ENCODE assay signal across 24 cellular contexts in genomic region chr13:31605076-31605858, GRCh38.
DNase-seq lines count a peak whose midpoint lies in the region; ATAC-seq, FAIRE-seq and TF ChIP-seq lines count a peak whose summit lies in the region.
"Had no signal": no experiment of that assay in that cellular context is flagged by ENCODE, and none has a peak within 500 bp of the region (broad histone marks: within the 10 kb centered on the region; RNA-seq: fewer than 3 reads in every experiment).

No MANE protein-coding gene starts in this region.

- TF ChIP-seq RAD21 in A549 (conservative IDR thresholded peaks at IDR 0.05 in 1 of 2, IDR thresholded peaks at IDR 0.05 in 1 of 2) (no peak), IMR-90 (IDR thresholded peaks at IDR 0.05; ENCODE audit: low read length) (no peak), neural cell (conservative IDR thresholded peaks at IDR 0.05) (peak; percentile 38)

- H3K9me2 ChIP-seq in neural cell (ENCODE audit: insufficient read depth, low read length): no peaks in the 10 kb centered on the region

- no peak overlapping the region for H4K8ac ChIP-seq in IMR-90 (ENCODE audit: low read depth in 2 of 2, low read length in 2 of 2)

- TF ChIP-seq POLR2A in A549 (IDR thresholded peaks at IDR 0.05; ENCODE audit: low read length) (no peak), IMR-90 (IDR thresholded peaks at IDR 0.05; ENCODE audit: low read depth, low read length) (no peak)

- no peak for ATAC-seq in A549
- ATAC-seq in IMR-90 (ENCODE audit: low read depth): no peak
- no peak for ATAC-seq in HG02610 (IDR thresholded peaks at IDR 0.05; ENCODE audit: unreplicated experiment)
- ATAC-seq: PC-3, SK-N-SH treated with all-trans-retinoic acid at 6 μM for 48 hours had no signal

- H4K91ac ChIP-seq in IMR-90 (ENCODE audit: insufficient read depth, low read depth, low read length): no peak overlapping the region

- no peak overlapping the region for H3K14ac ChIP-seq in IMR-90 (replicated peaks; ENCODE audit: low read depth, low read length)

- dilution Hi-C loops in IMR-90 (cut with HindIII; ENCODE audit: low sequenced_read_pairs, unreplicated experiment): no loop called here

- H3K9me1 ChIP-seq in IMR-90 (ENCODE audit: insufficient read depth, low read length): no peaks in the 10 kb centered on the region

- H2BK20ac ChIP-seq in IMR-90 (ENCODE audit: low read depth, low read length): no peak overlapping the region

- H2AK5ac ChIP-seq in IMR-90 (ENCODE audit: low read depth, low read length): no peak overlapping the region

- no peak overlapping the region for H3K56ac ChIP-seq in IMR-90 (ENCODE audit: extremely low read depth, insufficient read depth, low read length)

- peak overlapping the region; percentile 50 for H3K27ac Mint-ChIP-seq in glutamatergic neuron (ENCODE audit: unreplicated experiment)
- H3K27ac Mint-ChIP-seq: CD4-positive, alpha-beta T cell had no signal

- CTCF ChIA-PET in A549 (lab: Yijun Ruan, JAX) (no interaction called here), IMR-90 (lab: Yijun Ruan, JAX) (interaction anchor here (0.6 kb wide), 1 partner anchor 11 kb away, joined by 3 read pairs; no protein-coding TSS in a partner anchor)

- in situ Hi-C loops in IMR-90 (cut with MboI; ENCODE audit: low sequenced_read_pairs): no loop called here

- H3K9ac ChIP-seq in IMR-90 (ENCODE audit: low read depth, low read length): no peak overlapping the region
- H3K9ac ChIP-seq in neural cell (ENCODE audit: low read length): peak overlapping the region; percentile 21
- H3K9ac ChIP-seq: BLaER1 treated with 17β-estradiol and CSF1 and Interleukin-3, amounts not matched to agents 10 nM and 100 nM had no signal

- no peak for DNase-seq in A549 (ENCODE audit: low read depth in 1 of 2, low spot score in 1 of 2)
- DNase-seq in IMR-90: no peak
- DNase-seq in glutamatergic neuron: no peak
- no peak for DNase-seq in NCI-H748 treated with DMSO at 0.1 percent for 48 hours (lab: John Stamatoyannopoulos, UW)
- no peak for DNase-seq in epidermal melanocyte (ENCODE audit: insufficient read length, low spot score)
- DNase-seq: AML-193; CD4-positive, alpha-beta T cell; GOT3; HCEC 1CT; Kasumi-1; MV-4-11; NCI-H1105; NCI-H1436 treated with DMSO at 0.1 percent for 48 hours; NCI-H187 treated with DMSO at 0.1 percent for 48 hours; NCI-H2107; NCI-H524; NCI-H82; NK-92 treated with Interleukin-12 subunit alpha and Interleukin-12 subunit beta, amount 100 ng/mL, for 24 hours; PC-3 had no signal

- no TSS peak for BruUV-seq in IMR-90 (replicated peaks; lab: Mats Ljungman, UMichigan)

- no peak overlapping the region for H3K27ac ChIP-seq in A549
- H3K27ac ChIP-seq in IMR-90 (ENCODE audit: insufficient read depth, low read length): no peak overlapping the region
- peak overlapping the region; percentile 77 for H3K27ac ChIP-seq in neural cell (ENCODE audit: low read length)
- H3K27ac ChIP-seq: BLaER1 treated with 17β-estradiol and CSF1 and Interleukin-3, amounts not matched to agents 10 nM and 100 nM had no signal

- no peaks in the 10 kb centered on the region for H3K79me2 ChIP-seq in neural cell (replicated peaks; ENCODE audit: insufficient read depth, low read length)

- no peak overlapping the region for H2BK5ac ChIP-seq in IMR-90 (ENCODE audit: low read depth, low read length, poor library complexity, severe bottlenecking)

- peaks cover 8% of the 10 kb centered on the region for H3K4me1 Mint-ChIP-seq in glutamatergic neuron (ENCODE audit: low read depth, unreplicated experiment)

- no peaks in the 10 kb centered on the region for H3K9me3 ChIP-seq in A549
- H3K9me3 ChIP-seq in IMR-90 (ENCODE audit: control insufficient read depth, insufficient read depth, low read length): no peaks in the 10 kb centered on the region
- H3K9me3 ChIP-seq in neural cell (ENCODE audit: low read length): no peaks in the 10 kb centered on the region

- no peak overlapping the region for H2BK15ac ChIP-seq in IMR-90 (ENCODE audit: low read depth, low read length)

- H3K27me3 Mint-ChIP-seq in glutamatergic neuron (ENCODE audit: unreplicated experiment): peaks cover 2% of the 10 kb centered on the region
- H3K27me3 Mint-ChIP-seq: CD4-positive, alpha-beta T cell had no signal

- no peak overlapping the region for H4K5ac ChIP-seq in IMR-90 (ENCODE audit: low read depth, low read length)

- no peaks in the 10 kb centered on the region for H3K4me1 ChIP-seq in A549
- H3K4me1 ChIP-seq in IMR-90 (ENCODE audit: control insufficient read depth, insufficient read depth, low read length): no peaks in the 10 kb centered on the region

- H3K23ac ChIP-seq in IMR-90 (ENCODE audit: low read depth, low read length): no peak overlapping the region

- H3K79me1 ChIP-seq in IMR-90 (ENCODE audit: low read depth in 1 of 2, low read length in 2 of 2): no peaks in the 10 kb centered on the region

- H2AK9ac ChIP-seq in IMR-90 (replicated peaks; ENCODE audit: low read depth, low read length, poor library complexity): no peak overlapping the region

- WGBS in A549 (ENCODE audit: missing lambda C conversion rate): 62% methylated on average over 5 of the region's 5 CpGs
- WGBS in IMR-90 (ENCODE audit: extremely low coverage in 2 of 2, insufficient read length in 1 of 2), 2 experiments: no CpG with 5 or more reads among the region's 5 CpGs

- H3K4ac ChIP-seq in IMR-90 (ENCODE audit: low read depth, low read length): no peak overlapping the region

- no peak overlapping the region for H2AFZ ChIP-seq in IMR-90 (replicated peaks; ENCODE audit: low read length, poor library complexity)
- H2AFZ ChIP-seq in neural cell (ENCODE audit: low read depth, low read length): no peak overlapping the region

- no peak overlapping the region for H2BK120ac ChIP-seq in IMR-90 (ENCODE audit: low read depth, low read length)

- H3K36me3 Mint-ChIP-seq in glutamatergic neuron (ENCODE audit: unreplicated experiment): no peaks in the 10 kb centered on the region

- POLR2A ChIA-PET in A549 (lab: Yijun Ruan, JAX) (no interaction called here), IMR-90 (lab: Charles Lee; ENCODE audit: unreplicated experiment) (no interaction called here)

- no peak overlapping the region for H3K18ac ChIP-seq in IMR-90 (ENCODE audit: low read depth, low read length)

- H3K36me3 ChIP-seq in IMR-90 (ENCODE audit: control insufficient read depth, insufficient read depth, low read length): no peaks in the 10 kb centered on the region
- no peaks in the 10 kb centered on the region for H3K36me3 ChIP-seq in neural cell (ENCODE audit: insufficient read depth, low read length)
- H3K36me3 ChIP-seq: BLaER1 treated with 17β-estradiol and CSF1 and Interleukin-3, amounts not matched to agents 10 nM and 100 nM had no signal

- H3K4me3 Mint-ChIP-seq in glutamatergic neuron (ENCODE audit: unreplicated experiment): no peak overlapping the region
- H3K4me3 Mint-ChIP-seq: CD4-positive, alpha-beta T cell had no signal

- intact Hi-C loops in IMR-90 (cut with micrococcal nuclease): no loop called here

- no peaks in the 10 kb centered on the region for H4K20me1 ChIP-seq in IMR-90 (ENCODE audit: insufficient read depth, low read length)
- no peaks in the 10 kb centered on the region for H4K20me1 ChIP-seq in neural cell (ENCODE audit: insufficient read depth)
- H4K20me1 ChIP-seq: BLaER1 treated with 17β-estradiol and CSF1 and Interleukin-3, amounts not matched to agents 10 nM and 100 nM had no signal

- no peaks in the 10 kb centered on the region for H3K27me3 ChIP-seq in IMR-90 (ENCODE audit: control insufficient read depth, insufficient read depth, low read length)
- H3K27me3 ChIP-seq in neural cell (ENCODE audit: insufficient read depth, low read depth, low read length): no peaks in the 10 kb centered on the region
- H3K27me3 ChIP-seq: BLaER1 treated with 17β-estradiol and CSF1 and Interleukin-3, amounts not matched to agents 10 nM and 100 nM had no signal

- no peak for TF ChIP-seq CTCF in A549 (IDR thresholded peaks at IDR 0.05)
- no peak for TF ChIP-seq CTCF in IMR-90 (conservative IDR thresholded peaks at IDR 0.05; ENCODE audit: low read depth, low read length)
- no peak for TF ChIP-seq CTCF in glutamatergic neuron (IDR thresholded peaks at IDR 0.05; ENCODE audit: partially characterized antibody, unreplicated experiment)
- peak; percentile 16 for TF ChIP-seq CTCF in neural cell (IDR thresholded peaks at IDR 0.05; ENCODE audit: poor library complexity, severe bottlenecking)

- H3K4me3 ChIP-seq in A549: no peak overlapping the region
- no peak overlapping the region for H3K4me3 ChIP-seq in IMR-90 (ENCODE audit: insufficient read depth, low read depth, low read length)
- peak overlapping the region; percentile 27 for H3K4me3 ChIP-seq in neural cell (ENCODE audit: low read length)
- H3K4me3 ChIP-seq: BLaER1 treated with 17β-estradiol and CSF1 and Interleukin-3, amounts not matched to agents 10 nM and 100 nM had no signal

- peaks cover 4% of the 10 kb centered on the region for H3F3A ChIP-seq in neural cell (ENCODE audit: insufficient read depth, low read length, poor library complexity, severe bottlenecking)

- TF ChIP-seq EP300 in A549 (IDR thresholded peaks at IDR 0.05) (no peak), neural cell (conservative IDR thresholded peaks at IDR 0.05; ENCODE audit: poor library complexity, severe bottlenecking) (peak; percentile 98)

- no peaks in the 10 kb centered on the region for H3K9me3 Mint-ChIP-seq in glutamatergic neuron (ENCODE audit: unreplicated experiment)
- H3K9me3 Mint-ChIP-seq: CD4-positive, alpha-beta T cell had no signal

- H3K4me2 ChIP-seq in A549: no peak overlapping the region
- H3K4me2 ChIP-seq in IMR-90 (ENCODE audit: low read depth, low read length): no peak overlapping the region
- H3K4me2 ChIP-seq in neural cell (ENCODE audit: low read length): peak overlapping the region; percentile 34
- H3K4me2 ChIP-seq: BLaER1 treated with 17β-estradiol and CSF1 and Interleukin-3, amounts not matched to agents 10 nM and 100 nM had no signal

- no peak for FAIRE-seq in A549 (lab: Jason Lieb, UNC)
- FAIRE-seq: D721Med had no signal

TF ChIP-seq in A549, 52 proteins besides CTCF, POLR2A, EP300 and RAD21 (continues in another document):
- TF ChIP-seq ZC3H11A (IDR thresholded peaks at IDR 0.05): no peak
- TF ChIP-seq, protein P1, sequence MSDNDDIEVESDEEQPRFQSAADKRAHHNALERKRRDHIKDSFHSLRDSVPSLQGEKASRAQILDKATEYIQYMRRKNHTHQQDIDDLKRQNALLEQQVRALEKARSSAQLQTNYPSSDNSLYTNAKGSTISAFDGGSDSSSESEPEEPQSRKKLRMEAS (IDR thresholded peaks at IDR 0.05): no peak

TF ChIP-seq in IMR-90, 13 proteins besides CTCF, POLR2A, EP300 and RAD21:
- TF ChIP-seq MXI1 (IDR thresholded peaks at IDR 0.05; ENCODE audit: borderline replicate concordance, low read depth, low read length) (no peak), MAFK (IDR thresholded peaks at IDR 0.05; ENCODE audit: low read depth, low read length) (peak; percentile 99), CEBPB (IDR thresholded peaks at IDR 0.05; ENCODE audit: low read depth, low read length) (peak; percentile 71; the same call in 1 of the 2 replicates)

TF ChIP-seq in neural cell, 6 proteins besides CTCF, POLR2A, EP300 and RAD21 (continues in another document):
- TF ChIP-seq SMC3 (conservative IDR thresholded peaks at IDR 0.05; ENCODE audit: poor library complexity) (peak; percentile 33), POLR2AphosphoS5 (IDR thresholded peaks at IDR 0.05) (peak; percentile 91), MXI1 (conservative IDR thresholded peaks at IDR 0.05; ENCODE audit: poor library complexity, severe bottlenecking) (peak; percentile 20)
